Comparison of ENCODE assay signal across 1 cellular context in genomic region chr19:36086326-36086725, GRCh38.
TF ChIP-seq lines count a peak whose summit lies in the region.

No MANE protein-coding gene starts in this region.

TF ChIP-seq in HEK293, 187 proteins besides CTCF, POLR2A, EP300 and RAD21 (continued from another document):
- TF ChIP-seq ZNF221 (tag by site-specific recombination; IDR thresholded peaks at IDR 0.05; ENCODE audit: borderline replicate concordance) (no peak), ZNF416 (tag by site-specific recombination; IDR thresholded peaks at IDR 0.05) (no peak), ZNF133 (tag by site-specific recombination; IDR thresholded peaks at IDR 0.05) (no peak)
TF ChIP-seq in HEK293: peak in this region for 0.
